ENCODE assay signal across 24 cellular contexts in the genomic region with DNA sequence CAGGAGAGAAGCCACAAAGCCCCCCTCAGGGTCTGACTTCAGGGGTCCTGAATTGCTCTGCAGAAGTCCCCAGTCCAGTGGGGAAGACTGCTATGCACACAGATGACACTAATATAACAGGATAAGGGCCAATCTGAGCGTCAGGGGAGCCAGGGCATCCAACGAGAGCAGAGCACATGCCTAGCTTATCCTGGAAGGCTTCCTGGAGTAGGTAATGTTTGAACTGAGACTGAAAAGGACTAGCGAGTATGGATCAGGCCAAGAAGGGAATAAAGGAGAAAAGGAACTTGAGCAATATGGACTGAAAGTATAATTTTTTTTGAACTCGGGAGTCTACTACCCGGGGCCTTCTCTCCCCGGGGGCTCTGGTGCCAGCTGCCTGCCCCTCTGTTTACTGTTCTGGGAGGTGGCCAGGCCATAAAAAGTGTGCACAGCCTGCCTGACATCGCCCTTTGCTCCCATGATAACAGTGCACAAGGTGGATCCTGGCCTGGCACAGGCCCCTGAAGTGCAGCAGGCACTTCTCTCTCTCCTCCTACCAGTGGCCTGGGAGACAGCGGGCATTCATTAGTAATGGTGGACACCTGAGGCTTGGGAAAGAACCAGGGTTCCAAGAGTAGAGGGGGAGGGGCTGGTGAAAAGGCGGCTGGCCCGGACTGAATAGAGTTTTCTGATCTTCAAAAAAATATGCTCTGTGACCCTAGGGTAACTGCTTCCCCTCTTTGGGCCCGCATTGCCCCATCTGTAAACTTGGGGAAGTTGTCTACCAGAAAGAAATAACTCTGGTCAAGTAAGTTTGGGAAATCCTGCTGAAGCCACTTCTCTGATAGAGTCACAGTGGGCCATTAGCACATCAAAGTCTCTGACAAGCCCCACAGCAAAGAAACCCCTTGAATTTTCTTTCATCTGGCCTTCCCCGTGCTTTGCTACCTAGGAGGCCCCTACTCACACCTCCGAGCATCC. TPM values are rescaled to one million over a fixed set of nuclear protein-coding genes. Genes with fewer than 3 reads are reported as not detected.
DNase-seq lines count a peak whose midpoint lies in the region; ATAC-seq and TF ChIP-seq lines count a peak whose summit lies in the region.
"Had no signal": no experiment of that assay in that cellular context is flagged by ENCODE, and none has a peak within 500 bp of the region (broad histone marks: within the 10 kb centered on the region; RNA-seq: fewer than 3 reads in every experiment).

No MANE protein-coding gene starts in this region.

- peak; percentile 93 to 96 (median 95) for ATAC-seq in right lobe of liver
- no peak for ATAC-seq in GM18498 (IDR thresholded peaks at IDR 0.05; ENCODE audit: unreplicated experiment)
- no peak for ATAC-seq in HG03439 (IDR thresholded peaks at IDR 0.05; ENCODE audit: unreplicated experiment)
- ATAC-seq in left ventricle myocardium superior: no peak
- ATAC-seq: activated CD4-positive, alpha-beta T cell treated with anti-CD3 and anti-CD28 coated beads for 36 hours; activated T-helper 17 cell treated with anti-CD3 and anti-CD28 coated beads, Interleukin-2, amount 50 U/mL, for 72 hours had no signal

- 42% methylated on average over 13 of the region's 13 CpGs for WGBS in right lobe of liver (ENCODE audit: insufficient coverage, low coverage, low lambda C conversion rate, missing lambda C conversion rate)

- TF ChIP-seq CTCF in 22Rv1 (IDR thresholded peaks at IDR 0.05) (no peak), right lobe of liver (IDR thresholded peaks at IDR 0.05) (no peak)

- H3K4me1 ChIP-seq in HUES6 (ENCODE audit: control insufficient read depth, insufficient read depth, low read length) (peaks cover 33% of the 10 kb centered on the region), right lobe of liver (peaks cover 0 to 16% (median 7%) of the 10 kb centered on the region in 4 donors)

- no peaks in the 10 kb centered on the region for H3K36me3 ChIP-seq in HUES6 (ENCODE audit: control insufficient read depth, insufficient read depth, low read length)
- no peaks in the 10 kb centered on the region for H3K36me3 ChIP-seq in right lobe of liver
- H3K36me3 ChIP-seq: left ventricle myocardium inferior had no signal

- TF ChIP-seq POLR2A in right lobe of liver (IDR thresholded peaks at IDR 0.05): no peak

- H3K4me3 ChIP-seq in HUES6 (ENCODE audit: low read depth, low read length) (peak overlapping the region; percentile 30; the same call in 1 of the 2 replicates), right lobe of liver (no peak overlapping the region)
- H3K4me3 ChIP-seq: left ventricle myocardium inferior had no signal

- DNase-seq in SKM-1 treated with dmso at 0.1 percent for 144 hours (lab: John Stamatoyannopoulos, UW; ENCODE audit: unreplicated experiment): peak; percentile 86
- peak; percentile 62 to 90 (median 84) for DNase-seq in right lobe of liver
- no peak for DNase-seq in stimulated activated CD4-positive, alpha-beta T cell treated with anti-CD3 and anti-CD28 coated beads, Interleukin-2, amount 100 ng/mL, for 24 hours
- no peak for DNase-seq in left ventricle myocardium superior
- DNase-seq: activated CD4-positive, alpha-beta T cell treated with anti-CD3 and anti-CD28 coated beads for 36 hours; C1 segment of cervical spinal cord; GDM1; glutamatergic neuron; KG1; left ventricle myocardium inferior; NCI-H1092; NCI-H2029; NCI-H446; occipital lobe; stimulated activated CD4-positive, alpha-beta T cell treated with anti-CD3 and anti-CD28 coated beads, Interleukin-12 subunit alpha, Interleukin-12 subunit beta, amount 100 ng/mL, for 4 hours; stimulated activated CD8-positive, alpha-beta memory T cell treated with anti-CD3 and anti-CD28 coated beads, Interleukin-4, amount 100 ng/mL, for 48 hours; SW 1271 had no signal

- H3K27me3 ChIP-seq in HUES6 (ENCODE audit: control insufficient read depth, insufficient read depth, low read length) (peaks cover 59% of the 10 kb centered on the region), right lobe of liver (no peaks in the 10 kb centered on the region)

- 0 out of 2 replicates have a peak overlapping the region, but pooled peaks have one; percentile 17 for H3K27ac ChIP-seq in 22Rv1
- no peak overlapping the region for H3K27ac ChIP-seq in HUES6 (ENCODE audit: low read depth, low read length)
- H3K27ac ChIP-seq in right lobe of liver: peak overlapping the region in 2 of 3 donors; percentile 24 to 39
- H3K27ac ChIP-seq: left ventricle myocardium inferior had no signal

- H3K9me3 ChIP-seq in HUES6 (ENCODE audit: control insufficient read depth, insufficient read depth, low read depth, low read length) (no peaks in the 10 kb centered on the region), right lobe of liver (no peaks in the 10 kb centered on the region)
- H3K9me3 ChIP-seq: left ventricle myocardium inferior had no signal

- H3K9ac ChIP-seq in HUES6 (ENCODE audit: low read length): no peak overlapping the region

- intact Hi-C loops in right lobe of liver (cut with DNase I): no loop called here
- intact Hi-C loops in left ventricle myocardium superior (cut with micrococcal nuclease): no loop called here

RNA-seq across cellular contexts. Expression of a gene that starts 4.6 kb away (rescaled TPM):
- not detected for total RNA-seq in right lobe of liver
- not detected for total RNA-seq in left ventricle myocardium superior
- total RNA-seq: A673; activated CD4-positive, alpha-beta T cell treated with anti-CD3 and anti-CD28 coated beads for 36 hours; activated T-helper 17 cell treated with anti-CD3 and anti-CD28 coated beads, Interleukin-2, amount 50 U/mL, for 72 hours; left ventricle myocardium inferior; urinary bladder had no signal

RNA-seq across cellular contexts. Expression of a gene that starts 18.7 kb away (rescaled TPM):
- total RNA-seq in right lobe of liver (not detected), left ventricle myocardium superior (not detected)
- total RNA-seq: A673; activated CD4-positive, alpha-beta T cell treated with anti-CD3 and anti-CD28 coated beads for 36 hours; activated T-helper 17 cell treated with anti-CD3 and anti-CD28 coated beads, Interleukin-2, amount 50 U/mL, for 72 hours; left ventricle myocardium inferior; occipital lobe had no signal

RNA-seq across cellular contexts. Expression of a gene that starts 29.6 kb away (rescaled TPM):
- total RNA-seq in right lobe of liver (10 to 100 TPM in 2 of 6 experiments, 1 to 10 TPM in 4; 6.8 to 19.5 (median 9.4) TPM), left ventricle myocardium superior (47.8 TPM)
- total RNA-seq: activated CD4-positive, alpha-beta T cell treated with anti-CD3 and anti-CD28 coated beads for 36 hours had no signal

Comparison
In these comparisons a context has a peak if more than half of its experiments do, and no peak if none do; other contexts are left out.
1. DNase-seq: peak in SKM-1 treated with dmso at 0.1 percent for 144 hours (single experiment) and right lobe of liver (3 of 3); none in stimulated activated CD4-positive, alpha-beta T cell treated with anti-CD3 and anti-CD28 coated beads, Interleukin-2, amount 100 ng/mL, for 24 hours (0 of 2) and left ventricle myocardium superior (single experiment).
2. ATAC-seq: peak in right lobe of liver (4 of 4); none in GM18498 (single experiment), HG03439 (single experiment) and left ventricle myocardium superior (single experiment).